20 cellular contexts compared by ENCODE assay signal in genomic region chr17:51572115-51572514, GRCh38.
DNase-seq lines count a peak whose midpoint lies in the region; ATAC-seq and TF ChIP-seq lines count a peak whose summit lies in the region.
"Had no signal": no experiment of that assay in that cellular context is flagged by ENCODE, and none has a peak within 500 bp of the region (broad histone marks: within the 10 kb centered on the region; RNA-seq: fewer than 3 reads in every experiment).

No MANE protein-coding gene starts in this region.

- H2AK5ac ChIP-seq in mesendoderm (ENCODE audit: low read length): no peak overlapping the region

- no peak for TF ChIP-seq EP300 in stomach (IDR thresholded peaks at IDR 0.05)

- H4K8ac ChIP-seq in mesendoderm (ENCODE audit: low read depth, low read length): no peak overlapping the region

- no peaks in the 10 kb centered on the region for H3K4me1 ChIP-seq in mammary epithelial cell (ENCODE audit: insufficient read depth, low read length)
- H3K4me1 ChIP-seq in breast epithelium: no peaks in the 10 kb centered on the region
- H3K4me1 ChIP-seq in foreskin keratinocyte: no peaks in the 10 kb centered on the region
- no peaks in the 10 kb centered on the region for H3K4me1 ChIP-seq in mesendoderm (ENCODE audit: control insufficient read depth, low read depth, low read length)
- H3K4me1 ChIP-seq in stomach: no peaks in the 10 kb centered on the region
- H3K4me1 ChIP-seq: BE2C; BLaER1 treated with 17β-estradiol and CSF1 and Interleukin-3, amounts not matched to agents 10 nM and 100 nM had no signal

- H4K5ac ChIP-seq in mesendoderm (ENCODE audit: low read length): no peak overlapping the region

- no peak overlapping the region for H2AFZ ChIP-seq in mammary epithelial cell (ENCODE audit: low read depth, low read length)

- no peaks in the 10 kb centered on the region for H4K20me1 ChIP-seq in mammary epithelial cell (ENCODE audit: insufficient read depth, low read length)
- H4K20me1 ChIP-seq: BLaER1 treated with 17β-estradiol and CSF1 and Interleukin-3, amounts not matched to agents 10 nM and 100 nM had no signal

- H2BK120ac ChIP-seq in mesendoderm (ENCODE audit: low read depth, low read length): no peak overlapping the region

- no peak overlapping the region for H3K18ac ChIP-seq in mesendoderm (ENCODE audit: low read length)

- H3K23ac ChIP-seq in mesendoderm (ENCODE audit: low read length): no peak overlapping the region

- H3K4ac ChIP-seq in mesendoderm (ENCODE audit: low read depth, low read length): no peak overlapping the region

- H3K79me2 ChIP-seq in mammary epithelial cell (ENCODE audit: insufficient read depth, low read length) (no peaks in the 10 kb centered on the region), mesendoderm (ENCODE audit: control insufficient read depth, insufficient read depth, low read length) (no peaks in the 10 kb centered on the region)

- H3K56ac ChIP-seq in mesendoderm (ENCODE audit: low read length): no peak overlapping the region

- no peak for TF ChIP-seq CTCF in mammary epithelial cell (conservative IDR thresholded peaks at IDR 0.05 in 1 of 2, IDR thresholded peaks at IDR 0.05 in 1 of 2; ENCODE audit: extremely low read depth in 1 of 2, insufficient read depth in 1 of 2, low read depth in 1 of 2, low read length in 2 of 2)
- TF ChIP-seq CTCF in breast epithelium (IDR thresholded peaks at IDR 0.05): no peak
- TF ChIP-seq CTCF in foreskin keratinocyte (conservative IDR thresholded peaks at IDR 0.05): no peak
- no peak for TF ChIP-seq CTCF in stomach (IDR thresholded peaks at IDR 0.05)

- H3K4me3 ChIP-seq in mammary epithelial cell (replicated peaks in 1 of 3; ENCODE audit: insufficient read depth in 1 of 3, low read depth in 2 of 3, low read length in 3 of 3): no peak overlapping the region
- H3K4me3 ChIP-seq in breast epithelium: no peak overlapping the region
- H3K4me3 ChIP-seq in mesendoderm (ENCODE audit: low read length): no peak overlapping the region
- H3K4me3 ChIP-seq in stomach: no peak overlapping the region
- H3K4me3 ChIP-seq: BLaER1 treated with 17β-estradiol and CSF1 and Interleukin-3, amounts not matched to agents 10 nM and 100 nM; GM12878 had no signal

- intact Hi-C loops in mammary epithelial cell (cut with micrococcal nuclease) (no loop called here), breast epithelium (cut with DNase I; ENCODE audit: low total_unique reads) (no loop called here), stomach (cut with DNase I; ENCODE audit: low total_unique reads) (no loop called here)

- no peaks in the 10 kb centered on the region for H3K79me1 ChIP-seq in mesendoderm (ENCODE audit: low read length)

- no peak overlapping the region for H2BK5ac ChIP-seq in mesendoderm (ENCODE audit: low read length)

- no TSS peak for BruUV-seq in mammary epithelial cell (replicated peaks; lab: Mats Ljungman, UMichigan)

- no peaks in the 10 kb centered on the region for H3K9me3 ChIP-seq in mammary epithelial cell (replicated peaks; ENCODE audit: insufficient read depth, low read length)
- H3K9me3 ChIP-seq in breast epithelium: peaks cover 0 to 2% of the 10 kb centered on the region in 2 donors
- peaks cover 0 to 8% (median under 1%) of the 10 kb centered on the region in 4 donors for H3K9me3 ChIP-seq in stomach
- H3K9me3 ChIP-seq: BE2C had no signal

- in situ Hi-C loops in mammary epithelial cell (cut with MboI; ENCODE audit: low sequenced_read_pairs in 2 of 2): no loop called here

- H3K27ac ChIP-seq in mammary epithelial cell (ENCODE audit: insufficient read depth, low read depth, low read length) (no peak overlapping the region), breast epithelium (no peak overlapping the region), foreskin keratinocyte (no peak overlapping the region), mesendoderm (ENCODE audit: low read depth, low read length) (no peak overlapping the region), stomach (no peak overlapping the region)
- H3K27ac ChIP-seq: 22Rv1; BLaER1 treated with 17β-estradiol and CSF1 and Interleukin-3, amounts not matched to agents 10 nM and 100 nM had no signal

- ATAC-seq in foreskin keratinocyte (peak; percentile 25), HG03354 (IDR thresholded peaks at IDR 0.05; ENCODE audit: poor library complexity, severe bottlenecking, unreplicated experiment) (no peak), GM18867 (IDR thresholded peaks at IDR 0.05; ENCODE audit: unreplicated experiment) (no peak)
- ATAC-seq: GM12878 had no signal

- no peaks in the 10 kb centered on the region for H3K36me3 ChIP-seq in mammary epithelial cell (ENCODE audit: insufficient read depth, low read length)
- no peaks in the 10 kb centered on the region for H3K36me3 ChIP-seq in breast epithelium
- no peaks in the 10 kb centered on the region for H3K36me3 ChIP-seq in mesendoderm (ENCODE audit: control insufficient read depth, insufficient read depth, low read length)
- no peaks in the 10 kb centered on the region for H3K36me3 ChIP-seq in stomach
- H3K36me3 ChIP-seq: BE2C; BLaER1 treated with 17β-estradiol and CSF1 and Interleukin-3, amounts not matched to agents 10 nM and 100 nM had no signal

- H3K4me2 ChIP-seq in mammary epithelial cell (ENCODE audit: insufficient read depth, low read depth, low read length): no peak overlapping the region
- H3K4me2 ChIP-seq in mesendoderm (ENCODE audit: low read length): no peak overlapping the region
- H3K4me2 ChIP-seq: BLaER1 treated with 17β-estradiol and CSF1 and Interleukin-3, amounts not matched to agents 10 nM and 100 nM had no signal

- dilution Hi-C loops in mammary epithelial cell (cut with HindIII; ENCODE audit: low sequenced_read_pairs): no loop called here

- no peaks in the 10 kb centered on the region for H3K27me3 ChIP-seq in mammary epithelial cell (ENCODE audit: insufficient read depth, low read length)
- H3K27me3 ChIP-seq in breast epithelium: no peaks in the 10 kb centered on the region
- H3K27me3 ChIP-seq in foreskin keratinocyte: no peaks in the 10 kb centered on the region
- no peaks in the 10 kb centered on the region for H3K27me3 ChIP-seq in mesendoderm (ENCODE audit: insufficient read depth, low read length, poor library complexity)
- peaks cover 0 to 15% (median 0%) of the 10 kb centered on the region in 3 donors for H3K27me3 ChIP-seq in stomach
- H3K27me3 ChIP-seq: BLaER1 treated with 17β-estradiol and CSF1 and Interleukin-3, amounts not matched to agents 10 nM and 100 nM had no signal

- TF ChIP-seq POLR2A in breast epithelium (IDR thresholded peaks at IDR 0.05) (no peak), stomach (IDR thresholded peaks at IDR 0.05) (no peak)

- no peak overlapping the region for H3K9ac ChIP-seq in mammary epithelial cell (ENCODE audit: insufficient read depth, low read length)
- no peak overlapping the region for H3K9ac ChIP-seq in mesendoderm (ENCODE audit: low read length)
- H3K9ac ChIP-seq: BLaER1 treated with 17β-estradiol and CSF1 and Interleukin-3, amounts not matched to agents 10 nM and 100 nM had no signal

- DNase-seq in mammary epithelial cell (peak; percentile 5), breast epithelium (ENCODE audit: low spot score in 2 of 2) (no peak), HT1080 (ENCODE audit: low read depth) (peak; percentile 4), foreskin keratinocyte (peak in 1 of 2 donors; percentile 1), mesendoderm (peak; percentile 6), stomach (no peak)
- DNase-seq: BE2C; CD4-positive, alpha-beta T cell; CD8-positive, alpha-beta memory T cell; DMS 273 treated with DMSO at 0.1 percent for 48 hours; DMS79; EL; GDM1; H7; HCEC 1CT had no signal

- CTCF ChIA-PET in mammary epithelial cell (lab: Charles Lee; ENCODE audit: low non-redundant PET): interaction anchor here (0.6 kb wide), 1 partner anchor 110 kb away, joined by 3 read pairs; no protein-coding TSS in a partner anchor

- no peak overlapping the region for H2BK15ac ChIP-seq in mesendoderm (replicated peaks; ENCODE audit: low read depth)

Comparison
In these comparisons a context has a peak if more than half of its experiments do, and no peak if none do; other contexts are left out.
1. DNase-seq: peak in mammary epithelial cell (single experiment), HT1080 (single experiment) and mesendoderm (single experiment); none in breast epithelium (0 of 2) and stomach (single experiment).